1 cellular context compared by ENCODE assay signal in the genomic region with DNA sequence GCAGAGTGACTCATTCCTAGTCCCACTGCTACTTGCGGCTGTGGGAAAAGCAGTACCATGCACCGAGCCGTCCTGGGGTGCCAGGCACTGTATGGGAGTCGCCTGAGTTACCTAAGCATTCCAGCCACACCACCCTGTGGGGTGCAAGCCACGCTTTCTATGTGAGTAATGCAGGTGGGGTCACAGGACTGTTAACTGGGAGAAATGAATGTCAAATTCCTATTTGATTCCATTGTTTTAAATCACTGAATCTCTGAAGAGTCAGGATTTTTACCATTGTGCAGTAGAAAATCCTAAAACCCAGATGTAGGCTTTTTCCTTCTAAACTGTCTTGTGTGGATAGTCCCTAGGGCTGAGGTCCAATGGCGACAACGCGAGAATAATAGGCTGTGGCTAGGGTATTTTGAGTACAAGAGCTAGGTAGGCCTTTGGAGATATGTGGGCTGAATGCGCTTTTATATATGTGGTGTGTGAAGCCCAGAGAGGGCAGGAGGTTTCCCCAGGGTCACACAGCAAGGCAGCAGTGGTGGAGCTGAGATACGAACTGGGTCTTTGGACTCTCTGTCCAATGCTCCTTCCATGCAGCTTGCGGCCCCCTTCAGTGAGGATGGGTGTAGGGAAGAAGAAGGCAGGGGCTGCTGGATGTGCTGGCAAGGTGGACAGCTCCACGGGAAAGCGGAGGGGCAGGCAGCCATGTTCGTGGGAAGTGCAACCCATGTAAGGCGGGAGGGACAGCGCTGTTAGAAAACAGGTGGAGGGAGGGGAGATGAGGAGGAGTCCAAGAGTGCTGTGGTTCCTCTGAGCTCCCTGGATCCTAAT.
TF ChIP-seq lines count a peak whose summit lies in the region.

No MANE protein-coding gene starts in this region.

TF ChIP-seq in Ishikawa, 13 proteins besides CTCF, POLR2A, EP300 and RAD21 (continued from another document):
- TF ChIP-seq, protein P1, sequence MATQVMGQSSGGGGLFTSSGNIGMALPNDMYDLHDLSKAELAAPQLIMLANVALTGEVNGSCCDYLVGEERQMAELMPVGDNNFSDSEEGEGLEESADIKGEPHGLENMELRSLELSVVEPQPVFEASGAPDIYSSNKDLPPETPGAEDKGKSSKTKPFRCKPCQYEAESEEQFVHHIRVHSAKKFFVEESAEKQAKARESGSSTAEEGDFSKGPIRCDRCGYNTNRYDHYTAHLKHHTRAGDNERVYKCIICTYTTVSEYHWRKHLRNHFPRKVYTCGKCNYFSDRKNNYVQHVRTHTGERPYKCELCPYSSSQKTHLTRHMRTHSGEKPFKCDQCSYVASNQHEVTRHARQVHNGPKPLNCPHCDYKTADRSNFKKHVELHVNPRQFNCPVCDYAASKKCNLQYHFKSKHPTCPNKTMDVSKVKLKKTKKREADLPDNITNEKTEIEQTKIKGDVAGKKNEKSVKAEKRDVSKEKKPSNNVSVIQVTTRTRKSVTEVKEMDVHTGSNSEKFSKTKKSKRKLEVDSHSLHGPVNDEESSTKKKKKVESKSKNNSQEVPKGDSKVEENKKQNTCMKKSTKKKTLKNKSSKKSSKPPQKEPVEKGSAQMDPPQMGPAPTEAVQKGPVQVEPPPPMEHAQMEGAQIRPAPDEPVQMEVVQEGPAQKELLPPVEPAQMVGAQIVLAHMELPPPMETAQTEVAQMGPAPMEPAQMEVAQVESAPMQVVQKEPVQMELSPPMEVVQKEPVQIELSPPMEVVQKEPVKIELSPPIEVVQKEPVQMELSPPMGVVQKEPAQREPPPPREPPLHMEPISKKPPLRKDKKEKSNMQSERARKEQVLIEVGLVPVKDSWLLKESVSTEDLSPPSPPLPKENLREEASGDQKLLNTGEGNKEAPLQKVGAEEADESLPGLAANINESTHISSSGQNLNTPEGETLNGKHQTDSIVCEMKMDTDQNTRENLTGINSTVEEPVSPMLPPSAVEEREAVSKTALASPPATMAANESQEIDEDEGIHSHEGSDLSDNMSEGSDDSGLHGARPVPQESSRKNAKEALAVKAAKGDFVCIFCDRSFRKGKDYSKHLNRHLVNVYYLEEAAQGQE (IDR thresholded peaks at IDR 0.05; ENCODE audit: low read depth) = 0 out of 2 replicates have a peak, but pooled peaks have one; percentile 9
- TF ChIP-seq ZBTB7A (IDR thresholded peaks at IDR 0.05; ENCODE audit: low read depth) = peak; percentile 33; the same call in 1 of the 2 replicates
- 0 out of 2 replicates have a peak, but pooled peaks have one; percentile 13 for TF ChIP-seq EGR1 (IDR thresholded peaks at IDR 0.05)
- peak; percentile 99 for TF ChIP-seq FOXM1 (IDR thresholded peaks at IDR 0.05; ENCODE audit: borderline replicate concordance, low read depth)
- no peak for TF ChIP-seq CREB1 (IDR thresholded peaks at IDR 0.05; ENCODE audit: low read depth)
